24 cellular contexts compared by ENCODE assay signal in the genomic region with DNA sequence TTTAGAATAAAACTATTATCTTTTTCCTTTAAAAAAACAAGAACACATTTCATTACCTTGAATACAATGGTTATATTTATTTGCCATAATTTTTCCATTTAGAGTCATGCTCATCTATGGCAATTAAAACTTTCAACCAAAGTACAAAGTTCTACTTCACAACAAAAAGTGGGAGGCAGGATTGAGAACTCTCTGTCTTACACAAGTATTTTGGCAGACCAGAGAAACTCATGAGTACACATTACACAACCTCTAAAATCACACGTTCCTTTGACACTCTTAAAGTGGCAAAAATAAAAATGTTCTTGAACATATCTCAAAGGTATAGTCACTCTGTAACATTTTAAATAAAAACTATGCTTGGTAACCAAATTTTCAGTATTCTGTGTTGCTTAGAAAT.
DNase-seq lines count a peak whose midpoint lies in the region; ATAC-seq, FAIRE-seq and TF ChIP-seq lines count a peak whose summit lies in the region.
"Had no signal": no experiment of that assay in that cellular context is flagged by ENCODE, and none has a peak within 500 bp of the region (broad histone marks: within the 10 kb centered on the region; RNA-seq: fewer than 3 reads in every experiment).

No MANE protein-coding gene starts in this region.

- H3K79me2 ChIP-seq in HepG2 (ENCODE audit: insufficient read depth, low read length) = no peaks in the 10 kb centered on the region

- POLR2A ChIA-PET in HepG2 (lab: Yijun Ruan, JAX) = no interaction called here

- H3K9ac ChIP-seq in liver (ENCODE audit: low read depth in 1 of 2, low read length in 2 of 2) (peak overlapping the region in 1 of 2 donors; percentile 58), HepG2 (ENCODE audit: insufficient read depth, low read depth, low read length) (no peak overlapping the region)

- TF ChIP-seq POLR2A in HepG2 (IDR thresholded peaks at IDR 0.05; ENCODE audit: insufficient read depth in 1 of 2, low read depth in 2 of 2, low read length in 2 of 2) (no peak), right lobe of liver (IDR thresholded peaks at IDR 0.05) (no peak), sigmoid colon (IDR thresholded peaks at IDR 0.05) (no peak)

- no peak for TF ChIP-seq CTCF in liver (IDR thresholded peaks at IDR 0.05; ENCODE audit: low read depth, low read length, missing input control)
- no peak for TF ChIP-seq CTCF in HepG2 (CRISPR knock-in tag; IDR thresholded peaks at IDR 0.05)
- TF ChIP-seq CTCF in fibroblast of the aortic adventitia (IDR thresholded peaks at IDR 0.05; ENCODE audit: insufficient read depth, low read length) = no peak
- no peak for TF ChIP-seq CTCF in right lobe of liver (IDR thresholded peaks at IDR 0.05)
- no peak for TF ChIP-seq CTCF in thoracic aorta (IDR thresholded peaks at IDR 0.05)
- no peak for TF ChIP-seq CTCF in sigmoid colon (IDR thresholded peaks at IDR 0.05)

- H2AFZ ChIP-seq in HepG2 (ENCODE audit: low read length) = no peak overlapping the region

- H3K4me3 ChIP-seq in liver (ENCODE audit: low read depth in 1 of 3, low read length in 3 of 3) (no peak overlapping the region), HepG2 (replicated peaks in 1 of 3; ENCODE audit: insufficient read depth in 1 of 3, low read depth in 2 of 3, low read length in 3 of 3) (no peak overlapping the region), fibroblast of the aortic adventitia (ENCODE audit: low read depth, low read length) (no peak overlapping the region), right lobe of liver (no peak overlapping the region), thoracic aorta (no peak overlapping the region), sigmoid colon (no peak overlapping the region)

- WGBS in liver = 26% methylated on average over 1 of the region's 1 CpG
- WGBS in HepG2 (ENCODE audit: low lambda C conversion rate) = 0% methylated on average over 1 of the region's 1 CpG
- whole genome bisulfite sequencing in right lobe of liver (ENCODE audit: insufficient coverage, low coverage, low lambda C conversion rate, missing lambda C conversion rate) = 10% methylated on average over 1 of the region's 1 CpG
- WGBS in sigmoid colon, 2 donors = 12 to 53% methylated on average over 1 of the region's 1 CpG

- H3K4me1 ChIP-seq in liver (ENCODE audit: control insufficient read depth in 4 of 4, insufficient read depth in 4 of 4, low read length in 3 of 4) (peaks cover 5 to 25% (median 15%) of the 10 kb centered on the region in 4 donors), HepG2 (ENCODE audit: insufficient read depth, low read length) (no peaks in the 10 kb centered on the region), right lobe of liver (peaks cover 0 to 25% (median 0%) of the 10 kb centered on the region in 4 donors), thoracic aorta (ENCODE audit: control insufficient read depth in 1 of 2, low read depth in 2 of 2) (no peaks in the 10 kb centered on the region), sigmoid colon (no peaks in the 10 kb centered on the region)

- no peak for ATAC-seq in HepG2
- peak; percentile 78 to 90 (median 82) for ATAC-seq in right lobe of liver
- ATAC-seq in thoracic aorta (ENCODE audit: insufficient number of reproducible peaks, low FRiP score, low read depth) = peak; percentile 61
- ATAC-seq: Panc1 had no signal

- no peak overlapping the region for H3K4me2 ChIP-seq in HepG2 (ENCODE audit: low read depth, low read length)

- H3K36me3 ChIP-seq in liver (ENCODE audit: control insufficient read depth in 4 of 4, insufficient read depth in 3 of 4, low read depth in 1 of 4, low read length in 3 of 4) = no peaks in the 10 kb centered on the region
- H3K36me3 ChIP-seq in HepG2 (replicated peaks in 1 of 2; ENCODE audit: control insufficient read depth in 1 of 2, insufficient read depth in 2 of 2, low read length in 2 of 2) = no peaks in the 10 kb centered on the region
- no peaks in the 10 kb centered on the region for H3K36me3 ChIP-seq in right lobe of liver
- H3K36me3 ChIP-seq in thoracic aorta = no peaks in the 10 kb centered on the region
- H3K36me3 ChIP-seq in sigmoid colon = no peaks in the 10 kb centered on the region

- BruUV-seq in HepG2 (replicated peaks; lab: Mats Ljungman, UMichigan) = no TSS peak

- intact Hi-C loops in HepG2 (cut with micrococcal nuclease; ENCODE audit: unreplicated experiment) = no loop called here
- intact Hi-C loops in right lobe of liver (cut with DNase I) = no loop called here
- intact Hi-C loops in sigmoid colon (cut with DNase I) = no loop called here

- in situ Hi-C loops in HepG2 (cut with HindIII; ENCODE audit: extremely low pct_ligation_motif_present, low pct_unique_long_range_greater_than_20kb) = no loop called here

- no peaks in the 10 kb centered on the region for H3K9me3 ChIP-seq in liver (ENCODE audit: control insufficient read depth in 4 of 4, low read length in 3 of 4)
- peaks cover 9% of the 10 kb centered on the region; the same call in 1 of the 2 replicates for H3K9me3 ChIP-seq in HepG2 (ENCODE audit: low read length)
- H3K9me3 ChIP-seq in right lobe of liver = no peaks in the 10 kb centered on the region
- H3K9me3 ChIP-seq in thoracic aorta = no peaks in the 10 kb centered on the region
- H3K9me3 ChIP-seq in sigmoid colon = no peaks in the 10 kb centered on the region

- TF ChIP-seq RAD21 in liver (IDR thresholded peaks at IDR 0.05) (peak in 1 of 2 donors; percentile 24), HepG2 (CRISPR knock-in tag; IDR thresholded peaks at IDR 0.05) (no peak)

- FAIRE-seq in HepG2 (lab: Jason Lieb, UNC) = no peak
- FAIRE-seq: GM19239 had no signal

- TF ChIP-seq EP300 in HepG2 (IDR thresholded peaks at IDR 0.05; ENCODE audit: low read depth in 2 of 2, low read length in 2 of 2) (no peak), HepG2 (CRISPR knock-in tag; IDR thresholded peaks at IDR 0.05; ENCODE audit: borderline replicate concordance) (no peak), sigmoid colon (IDR thresholded peaks at IDR 0.05) (no peak)

- CTCF ChIA-PET in HepG2 (lab: Yijun Ruan, JAX; ENCODE audit: low intra/inter-chr PET ratio, low total read pairs) = no interaction called here

- no peaks in the 10 kb centered on the region for H4K20me1 ChIP-seq in HepG2 (ENCODE audit: insufficient read depth, low read length)

- H3K27me3 ChIP-seq in liver (ENCODE audit: control insufficient read depth in 4 of 4, insufficient read depth in 4 of 4, low read length in 3 of 4) (no peaks in the 10 kb centered on the region), HepG2 (ENCODE audit: control insufficient read depth in 1 of 2, insufficient read depth in 2 of 2, low read length in 2 of 2) (no peaks in the 10 kb centered on the region), right lobe of liver (no peaks in the 10 kb centered on the region), thoracic aorta (replicated peaks; ENCODE audit: insufficient read depth) (no peaks in the 10 kb centered on the region), sigmoid colon (no peaks in the 10 kb centered on the region)

- peak overlapping the region; percentile 64 to 67 for H3K27ac ChIP-seq in liver (ENCODE audit: low read depth in 1 of 2, low read length in 2 of 2)
- H3K27ac ChIP-seq in HepG2 (ENCODE audit: extremely low read length, insufficient read depth, low read length) = no peak overlapping the region
- H3K27ac ChIP-seq in right lobe of liver = peak overlapping the region; percentile 9 to 72 (median 57)
- H3K27ac ChIP-seq in thoracic aorta = no peak overlapping the region
- no peak overlapping the region for H3K27ac ChIP-seq in sigmoid colon

- DNase-seq in HepG2 (ENCODE audit: low spot score) (no peak), fibroblast of the aortic adventitia (ENCODE audit: low read depth) (peak; percentile 7), right lobe of liver (no peak), thoracic aorta (ENCODE audit: low spot score) (no peak), NCI-H1417 treated with DMSO at 0.1 percent for 48 hours (lab: John Stamatoyannopoulos, UW) (no peak), NCI-H2107 (lab: John Stamatoyannopoulos, UW) (no peak), sigmoid colon (no peak)
- DNase-seq: 8988T; DMS53; GF-D8; H7; KG1; NCI-H1092 treated with DMSO at 0.1 percent for 48 hours; NCI-H146; NCI-H2029 treated with DMSO at 0.1 percent for 48 hours; NCI-H2171; NCI-H345; NCI-H524; NCI-H774; NK-92 treated with Interleukin-12 subunit alpha and Interleukin-12 subunit beta, amount 100 ng/mL, for 24 hours; SIG-M5 had no signal

TF ChIP-seq in liver, 16 proteins besides CTCF, POLR2A, EP300 and RAD21 (continues in another document):
- peak; percentile 56 for TF ChIP-seq FOXA1 (IDR thresholded peaks at IDR 0.05)
- TF ChIP-seq NR2F2 (IDR thresholded peaks at IDR 0.05) = no peak
- TF ChIP-seq, protein P1, sequence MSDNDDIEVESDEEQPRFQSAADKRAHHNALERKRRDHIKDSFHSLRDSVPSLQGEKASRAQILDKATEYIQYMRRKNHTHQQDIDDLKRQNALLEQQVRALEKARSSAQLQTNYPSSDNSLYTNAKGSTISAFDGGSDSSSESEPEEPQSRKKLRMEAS (IDR thresholded peaks at IDR 0.05) = peak; percentile 29

TF ChIP-seq in HepG2, 621 proteins besides CTCF, POLR2A, EP300 and RAD21 (continues in another document):
- TF ChIP-seq CBFB (CRISPR knock-in tag; IDR thresholded peaks at IDR 0.05) = no peak
- no peak for TF ChIP-seq RFX1 (IDR thresholded peaks at IDR 0.05)
- no peak for TF ChIP-seq CHCHD3 (CRISPR knock-in tag; IDR thresholded peaks at IDR 0.05)
- TF ChIP-seq ZNF207 (IDR thresholded peaks at IDR 0.05; ENCODE audit: borderline replicate concordance) = no peak
- TF ChIP-seq KAT7 (CRISPR knock-in tag; IDR thresholded peaks at IDR 0.05; ENCODE audit: borderline replicate concordance) = no peak
- no peak for TF ChIP-seq ZSCAN21 (CRISPR knock-in tag; IDR thresholded peaks at IDR 0.05; ENCODE audit: borderline replicate concordance)
- TF ChIP-seq, protein P2, sequence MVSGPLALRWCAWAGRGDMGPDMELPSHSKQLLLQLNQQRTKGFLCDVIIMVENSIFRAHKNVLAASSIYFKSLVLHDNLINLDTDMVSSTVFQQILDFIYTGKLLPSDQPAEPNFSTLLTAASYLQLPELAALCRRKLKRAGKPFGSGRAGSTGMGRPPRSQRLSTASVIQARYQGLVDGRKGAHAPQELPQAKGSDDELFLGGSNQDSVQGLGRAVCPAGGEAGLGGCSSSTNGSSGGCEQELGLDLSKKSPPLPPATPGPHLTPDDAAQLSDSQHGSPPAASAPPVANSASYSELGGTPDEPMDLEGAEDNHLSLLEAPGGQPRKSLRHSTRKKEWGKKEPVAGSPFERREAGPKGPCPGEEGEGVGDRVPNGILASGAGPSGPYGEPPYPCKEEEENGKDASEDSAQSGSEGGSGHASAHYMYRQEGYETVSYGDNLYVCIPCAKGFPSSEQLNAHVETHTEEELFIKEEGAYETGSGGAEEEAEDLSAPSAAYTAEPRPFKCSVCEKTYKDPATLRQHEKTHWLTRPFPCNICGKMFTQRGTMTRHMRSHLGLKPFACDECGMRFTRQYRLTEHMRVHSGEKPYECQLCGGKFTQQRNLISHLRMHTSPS (CRISPR knock-in tag; IDR thresholded peaks at IDR 0.05; ENCODE audit: low read depth) = no peak

Comparison
In these comparisons a context has a peak if more than half of its experiments do, and no peak if none do; other contexts are left out.
1. H3K27ac ChIP-seq: peak in liver (2 of 2) and right lobe of liver (3 of 3); none in HepG2 (single experiment), thoracic aorta (0 of 2) and sigmoid colon (0 of 4).